8 cellular contexts compared by ENCODE assay signal in the genomic region with DNA sequence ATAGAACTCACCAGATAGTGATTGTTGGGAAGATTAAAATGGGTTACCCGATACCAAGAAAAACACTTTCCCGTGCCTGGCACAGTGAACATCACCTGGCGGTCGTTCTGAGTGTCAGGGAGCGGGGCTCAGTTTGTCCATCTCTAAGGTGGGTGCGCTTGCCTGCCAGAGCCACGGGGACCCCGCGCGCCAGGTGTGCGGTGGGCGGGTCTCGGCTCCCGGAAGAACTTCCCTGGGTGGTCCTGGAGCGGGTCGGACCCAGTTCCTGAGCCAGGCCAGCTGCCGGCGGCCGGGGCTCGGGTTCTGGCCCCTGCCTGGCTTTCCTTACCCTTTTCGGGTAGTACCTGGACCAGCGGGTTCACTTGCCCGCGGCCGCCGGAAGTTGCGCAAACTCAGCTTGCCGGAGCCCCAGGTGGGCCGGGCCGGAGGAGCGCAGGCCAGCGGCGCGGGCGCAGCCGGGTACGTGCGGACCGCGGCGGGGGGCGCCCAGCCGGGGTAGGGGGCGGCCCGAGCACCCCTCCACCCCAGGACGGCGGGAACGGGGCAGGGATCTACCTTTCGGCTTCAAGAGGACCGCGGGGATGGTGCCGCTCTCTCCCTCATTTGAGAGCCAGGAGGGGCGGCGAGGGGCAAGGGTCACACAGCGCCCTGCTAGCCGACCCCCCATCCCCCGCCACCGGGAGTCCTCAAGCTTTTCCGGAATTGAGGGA. TPM values are rescaled to one million over a fixed set of nuclear protein-coding genes. Genes with fewer than 3 reads are reported as not detected.
DNase-seq lines count a peak whose midpoint lies in the region; ATAC-seq and TF ChIP-seq lines count a peak whose summit lies in the region.

No MANE protein-coding gene starts in this region.

- CTCF ChIA-PET in BJ (lab: Yijun Ruan, JAX) = interaction anchor here (1.3 to 1.5 kb wide), 2 partner anchors 8 to 115 kb away, joined by 3 to 4 read pairs; partner anchors contain the start of gene FAM110A

- TF ChIP-seq RAD21 in Ishikawa (IDR thresholded peaks at IDR 0.05; ENCODE audit: low read depth) = no peak

- H3K36me3 ChIP-seq in BJ (ENCODE audit: control insufficient read depth, insufficient read depth, low read length) (no peaks in the 10 kb centered on the region), colonic mucosa (no peaks in the 10 kb centered on the region)

- H3K27me3 ChIP-seq in BJ (ENCODE audit: control insufficient read depth, insufficient read depth, low read length) (no peaks in the 10 kb centered on the region), colonic mucosa (peaks cover 4% of the 10 kb centered on the region), mononuclear cell (ENCODE audit: insufficient read depth, low read length) (peaks cover 10% of the 10 kb centered on the region)

- ATAC-seq in HG03520 (IDR thresholded peaks at IDR 0.05; ENCODE audit: unreplicated experiment) = no peak

- DNase-seq in BJ (ENCODE audit: low read depth) = no peak
- DNase-seq in colonic mucosa = peak; percentile 76
- no peak for DNase-seq in mesenteric fat pad (ENCODE audit: low spot score)
- no peak for DNase-seq in DMS 273 treated with DMSO at 0.1 percent for 48 hours (lab: John Stamatoyannopoulos, UW)
- no peak for DNase-seq in NAMALWA (ENCODE audit: low spot score)

- peak overlapping the region; percentile 44 to 68 for H3K9ac ChIP-seq in colonic mucosa (ENCODE audit: low read depth in 2 of 2, low read length in 2 of 2)

- TF ChIP-seq CTCF in BJ (IDR thresholded peaks at IDR 0.05; ENCODE audit: insufficient read depth, low read depth, low read length) (no peak), colonic mucosa (IDR thresholded peaks at IDR 0.05) (no peak)

- H3K9me3 ChIP-seq in colonic mucosa (no peaks in the 10 kb centered on the region), mononuclear cell (ENCODE audit: low read depth, low read length) (no peaks in the 10 kb centered on the region)

- H3K4me1 ChIP-seq in colonic mucosa (peaks cover 4% of the 10 kb centered on the region), mononuclear cell (ENCODE audit: insufficient read depth, low read length) (peaks cover 79% of the 10 kb centered on the region)

- POLR2A ChIA-PET in BJ (lab: Charles Lee) = no interaction called here

- peak overlapping the region; percentile 44 for H3K4me3 ChIP-seq in BJ (ENCODE audit: low read depth, low read length)
- H3K4me3 ChIP-seq in colonic mucosa = peak overlapping the region; percentile 52
- H3K4me3 ChIP-seq in mononuclear cell (ENCODE audit: low read length) = peak overlapping the region; percentile 18

- no peak for TF ChIP-seq EP300 in Ishikawa (IDR thresholded peaks at IDR 0.05; ENCODE audit: borderline replicate concordance)

- intact Hi-C loops in colonic mucosa (cut with DNase I) = no loop called here

- no peak overlapping the region for H3K27ac ChIP-seq in colonic mucosa

TF ChIP-seq in Ishikawa, 13 proteins besides CTCF, POLR2A, EP300 and RAD21:
- TF ChIP-seq ZBTB7A (IDR thresholded peaks at IDR 0.05; ENCODE audit: low read depth) = peak; percentile 19; the same call in 1 of the 2 replicates
- TF ChIP-seq REST (IDR thresholded peaks at IDR 0.05; ENCODE audit: low read depth) = no peak
- peak; percentile 97 for TF ChIP-seq CEBPB (IDR thresholded peaks at IDR 0.05)
- no peak for TF ChIP-seq CREB1 (IDR thresholded peaks at IDR 0.05; ENCODE audit: low read depth)
- TF ChIP-seq, protein P1, sequence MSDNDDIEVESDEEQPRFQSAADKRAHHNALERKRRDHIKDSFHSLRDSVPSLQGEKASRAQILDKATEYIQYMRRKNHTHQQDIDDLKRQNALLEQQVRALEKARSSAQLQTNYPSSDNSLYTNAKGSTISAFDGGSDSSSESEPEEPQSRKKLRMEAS (IDR thresholded peaks at IDR 0.05) = no peak

RNA-seq across cellular contexts. Expression of gene FAM110A, which starts 7.5 kb away (rescaled TPM):
- polyA plus RNA-seq in BJ (2011; rRNA removed) = 2.9 and 4.2 TPM in 2 replicates
- 1.4 and 1.9 TPM in 2 replicates for polyA minus RNA-seq in BJ (2011; rRNA and poly(A)+ RNA removed)
- total RNA-seq in colonic mucosa (10 to 100 TPM; 13.0 to 19.7 TPM), mononuclear cell (10.6 TPM), mesenteric fat pad (3.7 TPM)
